In the genomic region with DNA sequence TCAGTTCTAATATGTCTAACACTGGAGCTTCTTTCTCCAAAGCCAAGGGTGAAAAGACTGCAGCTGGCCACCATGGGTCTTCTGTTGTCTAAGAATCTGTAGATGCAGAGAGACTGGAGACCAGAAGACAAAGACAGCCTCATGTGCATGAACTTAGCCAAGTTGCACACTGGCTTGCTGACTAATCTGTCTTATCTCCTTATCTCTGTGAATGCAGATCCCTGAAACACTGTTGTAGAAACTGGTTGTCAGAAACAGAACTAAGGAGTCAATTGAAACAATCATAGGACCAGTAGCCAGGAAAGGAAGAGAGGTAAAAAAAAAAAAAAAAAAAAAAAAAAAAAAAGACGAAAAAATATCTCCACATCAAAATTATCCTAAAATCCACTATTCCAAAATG, we compare ENCODE assay signal across 20 cellular contexts.
"Had no signal": no experiment of that assay in that cellular context is flagged by ENCODE, and none has a peak within 500 bp of the region (broad histone marks: within the 10 kb centered on the region; RNA-seq: fewer than 3 reads in every experiment).

No MANE protein-coding gene starts in this region.

- ATAC-seq: activated CD4-positive, CD25-positive, alpha-beta regulatory T cell treated with anti-CD3 and anti-CD28 coated beads, Interleukin-2, amount 50 U/mL, for 24 hours; activated CD8-positive, alpha-beta memory T cell treated with anti-CD3 and anti-CD28 coated beads, Interleukin-2, amount 10 ng/mL, durations not matched to agents 7 days and 5 days; activated CD8-positive, alpha-beta T cell treated with anti-CD3 and anti-CD28 coated beads for 36 hours; naive thymus-derived CD8-positive, alpha-beta T cell; stimulated activated memory B cell treated with anti-CD40 and anti-IgM and Interleukin-4, amounts not matched to agents 10 μg/mL and 1 μg/mL and 100 μg/mL, for 72 hours had no signal

- H3K27ac ChIP-seq: cardiac muscle cell, left ventricle myocardium inferior, neural progenitor cell, sigmoid colon, stomach, transverse colon, uterus, VCaP had no signal

- H3K4me3 ChIP-seq: cardiac muscle cell, left ventricle myocardium inferior, neural progenitor cell, sigmoid colon, smooth muscle cell, stomach, transverse colon, uterus had no signal

- DNase-seq: activated CD4-positive, alpha-beta T cell treated with anti-CD3 and anti-CD28 coated beads, Interleukin-2, amount 10 ng/mL, durations not matched to agents 7 days and 5 days; activated CD8-positive, alpha-beta memory T cell treated with anti-CD3 and anti-CD28 coated beads, Interleukin-2, amount 10 ng/mL, durations not matched to agents 7 days and 5 days; activated CD8-positive, alpha-beta T cell treated with anti-CD3 and anti-CD28 coated beads for 36 hours; activated effector memory CD4-positive, alpha-beta T cell treated with anti-CD3 and anti-CD28 coated beads, Interleukin-2, amount 50 U/mL, for 16 hours; activated naive CD4-positive, alpha-beta T cell treated with anti-CD3 and anti-CD28 coated beads, Interleukin-2, amount 10 ng/mL, durations not matched to agents 7 days and 5 days; activated T-cell treated with anti-CD3 and anti-CD28 coated beads for 4 hours; foreskin melanocyte; left ventricle myocardium inferior; naive thymus-derived CD8-positive, alpha-beta T cell; sigmoid colon; stimulated activated CD4-positive, alpha-beta T cell treated with anti-CD3 and anti-CD28 coated beads, Interleukin-15, amount 100 ng/mL, for 24 hours; stomach; transverse colon; uterus had no signal
